In genomic region chr3:122407946-122408345, GRCh38 we compare ENCODE assay signal across 33 cellular contexts. TPM values are rescaled to one million over a fixed set of nuclear protein-coding genes. Genes with fewer than 3 reads are reported as not detected.
"Had no signal": no experiment of that assay in that cellular context is flagged by ENCODE, and none has a peak within 500 bp of the region (broad histone marks: within the 10 kb centered on the region; RNA-seq: fewer than 3 reads in every experiment).

No MANE protein-coding gene starts in this region.

- H3K27me3 Mint-ChIP-seq: activated CD4-positive, alpha-beta memory T cell treated with anti-CD3 and anti-CD28 coated beads, Interleukin-2, amount 10 ng/mL, durations not matched to agents 7 days and 5 days; activated CD8-positive, alpha-beta memory T cell treated with anti-CD3 and anti-CD28 coated beads, Interleukin-2, amount 10 ng/mL, durations not matched to agents 7 days and 5 days; activated naive CD8-positive, alpha-beta T cell treated with anti-CD3 and anti-CD28 coated beads, Interleukin-2, amount 10 ng/mL, durations not matched to agents 7 days and 5 days; central memory CD8-positive, alpha-beta T cell had no signal

- DNase-seq: activated CD4-positive, alpha-beta memory T cell treated with anti-CD3 and anti-CD28 coated beads, Interleukin-2, amount 10 ng/mL, durations not matched to agents 7 days and 5 days; activated CD4-positive, alpha-beta T cell treated with anti-CD3 and anti-CD28 coated beads for 1 hour; activated CD4-positive, alpha-beta T cell treated with anti-CD3 and anti-CD28 coated beads for 48 hours; activated CD4-positive, CD25-positive, alpha-beta regulatory T cell; activated CD8-positive, alpha-beta memory T cell treated with anti-CD3 and anti-CD28 coated beads for 24 hours; activated CD8-positive, alpha-beta memory T cell treated with anti-CD3 and anti-CD28 coated beads, Interleukin-2, amount 10 ng/mL, durations not matched to agents 7 days and 5 days; activated CD8-positive, alpha-beta memory T cell treated with anti-CD3 and anti-CD28 coated beads, Interleukin-2, amount 50 U/mL, for 48 hours; activated effector memory CD4-positive, alpha-beta T cell treated with Interleukin-2 at 50 U/mL for 16 hours; activated naive CD8-positive, alpha-beta T cell treated with anti-CD3 and anti-CD28 coated beads, Interleukin-2, amount 10 ng/mL, durations not matched to agents 7 days and 5 days; activated T-cell treated with anti-CD3 and anti-CD28 coated beads, Interleukin-2, amount 50 U/mL, for 4 hours; amygdala; MM.1S; MV-4-11; NCI-H1092; NCI-H1417; NCI-H146; NCI-H187; NCI-H2029 treated with DMSO at 0.1 percent for 48 hours; NCI-H2107; NCI-H2171; NCI-H510A; NCI-H748 treated with DMSO at 0.1 percent for 48 hours; NK-92 treated with Interleukin-12 subunit alpha and Interleukin-12 subunit beta, amount 100 ng/mL, for 24 hours; PC-3; SIG-M5; SW 1271; T-helper 1 cell; T1000; WERI-Rb-1 had no signal

- ATAC-seq: activated CD8-positive, alpha-beta memory T cell treated with anti-CD3 and anti-CD28 coated beads, Interleukin-2, amount 10 ng/mL, durations not matched to agents 7 days and 5 days; activated T-cell treated with anti-CD3 and anti-CD28 coated beads, Interleukin-2, amount 50 U/mL, for 4 hours; PC-3; Right ventricle myocardium inferior had no signal

- FAIRE-seq: RCC 7860 had no signal

- H3K27ac Mint-ChIP-seq: activated CD4-positive, alpha-beta memory T cell treated with anti-CD3 and anti-CD28 coated beads, Interleukin-2, amount 10 ng/mL, durations not matched to agents 7 days and 5 days; activated CD8-positive, alpha-beta memory T cell treated with anti-CD3 and anti-CD28 coated beads, Interleukin-2, amount 10 ng/mL, durations not matched to agents 7 days and 5 days; activated naive CD8-positive, alpha-beta T cell treated with anti-CD3 and anti-CD28 coated beads, Interleukin-2, amount 10 ng/mL, durations not matched to agents 7 days and 5 days had no signal

- H3K4me3 Mint-ChIP-seq: activated CD4-positive, alpha-beta memory T cell treated with anti-CD3 and anti-CD28 coated beads, Interleukin-2, amount 10 ng/mL, durations not matched to agents 7 days and 5 days; activated CD8-positive, alpha-beta memory T cell treated with anti-CD3 and anti-CD28 coated beads, Interleukin-2, amount 10 ng/mL, durations not matched to agents 7 days and 5 days; activated naive CD8-positive, alpha-beta T cell treated with anti-CD3 and anti-CD28 coated beads, Interleukin-2, amount 10 ng/mL, durations not matched to agents 7 days and 5 days; activated T-cell treated with anti-CD3 and anti-CD28 coated beads, Interleukin-2, amount 50 U/mL, for 4 hours; central memory CD8-positive, alpha-beta T cell had no signal

- H3K9me3 Mint-ChIP-seq: activated CD4-positive, alpha-beta memory T cell treated with anti-CD3 and anti-CD28 coated beads, Interleukin-2, amount 10 ng/mL, durations not matched to agents 7 days and 5 days; activated naive CD8-positive, alpha-beta T cell treated with anti-CD3 and anti-CD28 coated beads, Interleukin-2, amount 10 ng/mL, durations not matched to agents 7 days and 5 days; activated T-cell treated with anti-CD3 and anti-CD28 coated beads, Interleukin-2, amount 50 U/mL, for 4 hours; central memory CD8-positive, alpha-beta T cell had no signal

RNA-seq across cellular contexts. Expression of gene MIX23, which starts 24.9 kb away (rescaled TPM):
- total RNA-seq: ascending aorta had no signal
